In the genomic region with DNA sequence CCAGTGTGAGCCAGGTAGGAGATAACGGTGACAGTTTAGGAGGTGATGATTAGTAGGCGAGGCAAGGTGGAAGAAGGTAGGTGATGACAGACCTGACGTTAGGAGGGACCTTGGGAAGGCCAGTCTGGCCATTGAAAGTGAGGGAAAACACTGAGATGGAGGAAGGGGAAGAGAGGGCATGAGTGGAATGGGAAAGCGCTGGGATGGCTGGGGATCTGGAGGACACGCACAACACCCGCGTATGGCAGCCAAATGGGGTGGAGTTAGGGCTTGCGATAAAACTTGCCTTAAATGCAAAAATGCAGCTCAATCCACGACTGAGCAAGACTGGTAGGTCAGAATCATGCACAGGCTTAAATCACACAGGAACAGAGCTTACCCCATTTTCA, we compare ENCODE assay signal across 8 cellular contexts. TPM values are rescaled to one million over a fixed set of nuclear protein-coding genes. Genes with fewer than 3 reads are reported as not detected.
DNase-seq lines count a peak whose midpoint lies in the region; ATAC-seq and TF ChIP-seq lines count a peak whose summit lies in the region.

No MANE protein-coding gene starts in this region.

- H3K36me3 ChIP-seq in HCT116 (ENCODE audit: control insufficient read depth in 1 of 2, insufficient read depth in 2 of 2, low read length in 2 of 2) = no peaks in the 10 kb centered on the region
- H3K36me3 ChIP-seq in adipocyte (ENCODE audit: control insufficient read depth, insufficient read depth, low read length, severe bottlenecking) = no peaks in the 10 kb centered on the region
- no peaks in the 10 kb centered on the region for H3K36me3 ChIP-seq in iPS DF 6.9 (ENCODE audit: control insufficient read depth, insufficient read depth, low read length)
- H3K36me3 ChIP-seq in skeletal muscle tissue (ENCODE audit: control insufficient read depth in 3 of 3, insufficient read depth in 3 of 3, low read length in 3 of 3) = no peaks in the 10 kb centered on the region

- ATAC-seq in HCT116 = no peak
- no peak for ATAC-seq in HG03571 (IDR thresholded peaks at IDR 0.05; ENCODE audit: unreplicated experiment)

- H4K20me1 ChIP-seq in HCT116 (ENCODE audit: insufficient read depth) = no peaks in the 10 kb centered on the region

- H3K79me2 ChIP-seq in HCT116 (ENCODE audit: insufficient read depth, low read length) = no peaks in the 10 kb centered on the region

- peak overlapping the region; percentile 82 for H2AFZ ChIP-seq in HCT116 (ENCODE audit: low read depth, low read length, poor library complexity, severe bottlenecking)

- TSS peak; percentile 66 for BruUV-seq in HCT116 (replicated peaks; lab: Mats Ljungman, UMichigan)

- POLR2A ChIA-PET in HCT116 (lab: Charles Lee) = no interaction called here

- DNase-seq in HCT116 (ENCODE audit: low read depth, low spot score) = no peak
- no peak for DNase-seq in adipocyte (ENCODE audit: low read depth)
- no peak for DNase-seq in iPS DF 6.9 (ENCODE audit: low read depth, low spot score)
- DNase-seq in GM20000 (ENCODE audit: low spot score) = no peak
- DNase-seq in DMS79 (lab: John Stamatoyannopoulos, UW) = no peak
- DNase-seq in HPDE6-E6E7 (ENCODE audit: extremely low spot score) = no peak

- H3K9me3 ChIP-seq in HCT116 (ENCODE audit: control insufficient read depth in 1 of 2, insufficient read depth in 1 of 2, low read depth in 1 of 2, low read length in 2 of 2) (no peaks in the 10 kb centered on the region), adipocyte (ENCODE audit: control insufficient read depth, low read length) (no peaks in the 10 kb centered on the region), iPS DF 6.9 (ENCODE audit: control insufficient read depth, insufficient read depth, low read length) (no peaks in the 10 kb centered on the region), skeletal muscle tissue (ENCODE audit: control insufficient read depth in 3 of 3, low read length in 3 of 3) (no peaks in the 10 kb centered on the region)

- peak overlapping the region; percentile 92 for H3K4me2 ChIP-seq in HCT116 (ENCODE audit: low read length)

- H3K9me2 ChIP-seq in HCT116 (ENCODE audit: insufficient read depth) = no peaks in the 10 kb centered on the region

- H3K9ac ChIP-seq in HCT116 (ENCODE audit: low read length) (peak overlapping the region; percentile 59), adipocyte (ENCODE audit: low read length) (peak overlapping the region; percentile 66), skeletal muscle tissue (ENCODE audit: low read depth in 1 of 3, low read length in 3 of 3) (peak overlapping the region; percentile 57 to 76 (median 69))

- H3K27me3 ChIP-seq in HCT116 (ENCODE audit: insufficient read depth, low read length) (no peaks in the 10 kb centered on the region), adipocyte (replicated peaks; ENCODE audit: control insufficient read depth, insufficient read depth, low read length) (peaks cover 3% of the 10 kb centered on the region), iPS DF 6.9 (ENCODE audit: control insufficient read depth, insufficient read depth, low read length) (no peaks in the 10 kb centered on the region), skeletal muscle tissue (ENCODE audit: control insufficient read depth in 3 of 3, insufficient read depth in 3 of 3, low read length in 3 of 3) (no peaks in the 10 kb centered on the region)

- intact Hi-C loops in HCT116 (cut with micrococcal nuclease) = no loop called here

- peak overlapping the region; percentile 17; the same call in 1 of the 2 replicates for H3K27ac ChIP-seq in HCT116 (ENCODE audit: low read depth, low read length)
- no peak overlapping the region for H3K27ac ChIP-seq in iPS DF 6.9 (ENCODE audit: low read length)
- no peak overlapping the region for H3K27ac ChIP-seq in skeletal muscle tissue (ENCODE audit: low read depth, low read length)

- H3K4me3 ChIP-seq in HCT116 (replicated peaks in 1 of 2; ENCODE audit: low read depth in 1 of 2, low read length in 2 of 2) (peak overlapping the region; percentile 61 to 63), adipocyte (ENCODE audit: low read length) (peak overlapping the region; percentile 83), iPS DF 6.9 (ENCODE audit: low read length) (peak overlapping the region; percentile 70; the same call in 1 of the 2 replicates), skeletal muscle tissue (ENCODE audit: low read length in 3 of 3) (peak overlapping the region; percentile 83 to 89 (median 85))

- CTCF ChIA-PET in HCT116 (lab: Charles Lee) = no interaction called here

- TF ChIP-seq CTCF in HCT116 (IDR thresholded peaks at IDR 0.05 in 2 of 3, conservative IDR thresholded peaks at IDR 0.05 in 1 of 3; ENCODE audit: borderline replicate concordance in 1 of 3, insufficient read depth in 1 of 3, low read depth in 2 of 3, low read length in 2 of 3) (no peak), GM20000 (IDR thresholded peaks at IDR 0.05; ENCODE audit: extremely low read depth, missing control alignments) (no peak)

- H3K4me1 ChIP-seq in HCT116 (ENCODE audit: control insufficient read depth in 1 of 2, insufficient read depth in 2 of 2, low read length in 2 of 2) (peaks cover 8 to 16% of the 10 kb centered on the region in 2 experiments; a peak in 3 of 4 replicates), adipocyte (ENCODE audit: control insufficient read depth, insufficient read depth, low read length) (peaks cover 22% of the 10 kb centered on the region), iPS DF 6.9 (ENCODE audit: control insufficient read depth, insufficient read depth, low read length) (peaks cover 3% of the 10 kb centered on the region; the same call in 1 of the 2 replicates), skeletal muscle tissue (ENCODE audit: control insufficient read depth in 3 of 3, insufficient read depth in 3 of 3, low read length in 3 of 3) (peaks cover 8 to 15% (median 10%) of the 10 kb centered on the region in 3 donors)

- no peak for TF ChIP-seq POLR2A in HCT116 (IDR thresholded peaks at IDR 0.05; ENCODE audit: borderline replicate concordance, extremely low read depth, insufficient read depth, insufficient read length)

- TF ChIP-seq RAD21 in HCT116 (IDR thresholded peaks at IDR 0.05; ENCODE audit: low read depth) = no peak

- no CpG with 5 or more reads among the region's 9 CpGs for WGBS in iPS DF 6.9 (ENCODE audit: insufficient coverage, insufficient read length)

- RAD21 ChIA-PET in HCT116 (lab: Charles Lee; ENCODE audit: low non-redundant PET in 1 of 2, low total read pairs in 2 of 2, uncharacterized antibody in 2 of 2, unreplicated experiment in 2 of 2) = no interaction called here

TF ChIP-seq in HCT116, 20 proteins besides CTCF, POLR2A, EP300 and RAD21:
- TF ChIP-seq JUND (IDR thresholded peaks at IDR 0.05) (no peak), ZFX (IDR thresholded peaks at IDR 0.05) (peak; percentile 2; the same call in 1 of the 2 replicates)

RNA-seq across cellular contexts. Expression of a gene that starts 0.6 kb away (rescaled TPM):
- 1.2 TPM for total RNA-seq in HCT116 (2021; ENCODE audit: unreplicated experiment)
- 0.17 and 0.27 TPM in 2 replicates for polyA plus RNA-seq in HCT116 (2012)
- total RNA-seq in skeletal muscle tissue = not detected

RNA-seq across cellular contexts. Expression of a gene that starts 42.3 kb away (rescaled TPM):
- total RNA-seq in HCT116 (2021; ENCODE audit: unreplicated experiment) (153 TPM), skeletal muscle tissue (175 TPM)
- polyA plus RNA-seq in HCT116 (2012) = 52.1 and 57.9 TPM in 2 replicates
